In genomic region chr19:53553865-53554791, GRCh38 we compare ENCODE assay signal across 8 cellular contexts.
DNase-seq lines count a peak whose midpoint lies in the region; ATAC-seq and TF ChIP-seq lines count a peak whose summit lies in the region.

No MANE protein-coding gene starts in this region.

- TF ChIP-seq CTCF in VCaP (conservative IDR thresholded peaks at IDR 0.05) = no peak

- ATAC-seq in GM19324 (IDR thresholded peaks at IDR 0.05; ENCODE audit: low FRiP score, unreplicated experiment) (peak; percentile 64), HG02884 (IDR thresholded peaks at IDR 0.05; ENCODE audit: unreplicated experiment) (no peak)

- H3K27ac ChIP-seq in VCaP = peak overlapping the region; percentile 80

- DNase-seq in AML-193 (lab: John Stamatoyannopoulos, UW) = peak; percentile 35 to 60
- peak; percentile 78 for DNase-seq in HS-5 (ENCODE audit: low read depth)
- DNase-seq in brain pericyte (ENCODE audit: low read depth, low spot score) = peak; percentile 46
- DNase-seq in inferior parietal cortex (ENCODE audit: extremely low spot score) = peak; percentile 79
- peak; percentile 79 to 86 for DNase-seq in stimulated activated CD4-positive, alpha-beta T cell treated with anti-CD3 and anti-CD28 coated beads, Interleukin-1b, Interleukin-23, amount 100 ng/mL, for 1 hour (ENCODE audit: low read depth in 2 of 2)
